28 cellular contexts compared by ENCODE assay signal in the genomic region with DNA sequence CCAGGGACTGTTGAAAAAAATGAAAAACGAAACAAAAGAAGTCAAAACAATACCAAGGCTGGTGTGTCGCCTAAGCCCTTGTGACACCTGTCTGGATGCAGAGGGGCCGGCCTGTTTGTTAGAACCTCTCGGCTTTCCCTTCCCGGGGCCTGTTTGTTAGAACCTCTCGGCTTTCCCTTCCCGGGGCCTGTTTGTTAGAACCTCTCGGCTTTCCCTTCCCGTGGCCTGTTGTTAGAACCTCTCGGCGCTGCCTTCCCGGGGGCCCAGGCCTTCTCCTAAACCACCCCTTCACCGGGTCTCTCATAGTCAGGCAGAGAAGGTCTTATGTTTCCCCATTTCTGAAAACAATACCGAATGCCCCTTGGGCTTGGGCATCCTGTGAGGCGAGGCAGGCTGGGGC.
"Had no signal": no experiment of that assay in that cellular context is flagged by ENCODE, and none has a peak within 500 bp of the region (broad histone marks: within the 10 kb centered on the region; RNA-seq: fewer than 3 reads in every experiment).

No MANE protein-coding gene starts in this region.

- DNase-seq: activated CD4-positive, alpha-beta T cell treated with anti-CD3 and anti-CD28 coated beads for 48 hours; activated CD4-positive, alpha-beta T cell treated with anti-CD3 and anti-CD28 coated beads, Interleukin-2, amount 50 U/mL, for 4 hours; activated CD4-positive, CD25-positive, alpha-beta regulatory T cell treated with anti-CD3 and anti-CD28 coated beads, Interleukin-2, amount 50 U/mL, for 72 hours; activated CD8-positive, alpha-beta memory T cell treated with anti-CD3 and anti-CD28 coated beads, Interleukin-2, amount 10 ng/mL, durations not matched to agents 7 days and 5 days; activated effector memory CD4-positive, alpha-beta T cell treated with Interleukin-2 at 50 U/mL for 16 hours; activated naive CD4-positive, alpha-beta T cell; activated T-cell treated with anti-CD3 and anti-CD28 coated beads, Interleukin-2, amount 50 U/mL, for 24 hours; aorta; MV-4-11; NCI-H1092 treated with DMSO at 0.1 percent for 48 hours; NCI-H1436; NCI-H187; NCI-H2081; NCI-H2171; NCI-H2227 treated with DMSO at 0.1 percent for 48 hours; NCI-H446 treated with DMSO at 0.1 percent for 48 hours; NCI-H524 treated with DMSO at 0.1 percent for 48 hours; NCI-H748 treated with DMSO at 0.1 percent for 48 hours; OCI-M1; RPMI8226; SW 1271 had no signal

- H3K27me3 ChIP-seq: breast epithelium, SJSA1 had no signal

- H3K4me2 ChIP-seq: KMS-11 had no signal

- H3K9ac ChIP-seq: KMS-11 had no signal

- H3K4me3 ChIP-seq: breast epithelium, SJSA1 had no signal

- H3K9me3 ChIP-seq: breast epithelium, SJSA1 had no signal

- ATAC-seq: activated CD8-positive, alpha-beta memory T cell treated with anti-CD3 and anti-CD28 coated beads, Interleukin-2, amount 10 ng/mL, durations not matched to agents 7 days and 5 days; Panc1; Right ventricle myocardium inferior; SK-N-SH treated with all-trans-retinoic acid at 6 μM for 48 hours; WTC11 had no signal

- H3K27ac ChIP-seq: breast epithelium, KMS-11, SJSA1 had no signal

- H3K4me1 ChIP-seq: breast epithelium, SJSA1 had no signal

- H3K36me3 ChIP-seq: breast epithelium, SJSA1 had no signal
